Comparison of ENCODE assay signal across 7 cellular contexts in genomic region chr19:21835810-21836444, GRCh38. TPM values are rescaled to one million over a fixed set of nuclear protein-coding genes. Genes with fewer than 3 reads are reported as not detected.
A peak's percentile ranks its signal among the peaks of the same experiment; 100 is the strongest.
DNase-seq lines count a peak whose midpoint lies in the region; ATAC-seq and TF ChIP-seq lines count a peak whose summit lies in the region.

ZNF43 (minus strand) TSS chr19:21836182; CDS start chr19:21836038, 144 bp downstream.

- ATAC-seq in GM18519 (IDR thresholded peaks at IDR 0.05; ENCODE audit: low FRiP score, unreplicated experiment) (peak; percentile 87), HG03060 (IDR thresholded peaks at IDR 0.05; ENCODE audit: low read depth, unreplicated experiment) (peak; percentile 90)

- no peak for TF ChIP-seq CTCF in lower leg skin (IDR thresholded peaks at IDR 0.05)

- TF ChIP-seq POLR2A in lower leg skin (IDR thresholded peaks at IDR 0.05) = no peak

- DNase-seq in NCI-H510A (lab: John Stamatoyannopoulos, UW) (peak; percentile 86), ecto neural progenitor cell (ENCODE audit: low spot score) (peak; percentile 95), lower leg skin (ENCODE audit: low spot score in 2 of 2) (peak; percentile 98 to 99)
- DNase-seq in activated CD8-positive, alpha-beta memory T cell treated with anti-CD3 and anti-CD28 coated beads for 1 hour (ENCODE audit: extremely low read depth in 1 of 2, low read depth in 1 of 2) = peak; percentile 75 to 83
- DNase-seq in stimulated activated CD4-positive, alpha-beta T cell treated with anti-CD3 and anti-CD28 coated beads, Interleukin-4, amount 100 ng/mL, for 4 hours = peak; percentile 86 to 89

- WGBS in lower leg skin, 2 donors = 0 to 1% methylated on average over 18 of the region's 29 CpGs

- intact Hi-C loops in lower leg skin (cut with DNase I; ENCODE audit: low total_unique reads) = no loop called here

- H3K4me3 ChIP-seq in lower leg skin (ENCODE audit: low read depth, poor library complexity, severe bottlenecking) = peak within 1 kb of the TSS; percentile 53

RNA-seq across cellular contexts. Expression of gene ZNF43, which starts in this region (rescaled TPM):
- 10 to 100 TPM in 1 of 4 donors, 1 to 10 TPM in 3; 4.2 to 11.1 (median 8.8) TPM for total RNA-seq in lower leg skin

Comparison
In these comparisons a context has a peak if more than half of its experiments do, and no peak if none do; other contexts are left out.
1. Peak in every context shown above with its lines: DNase-seq, ATAC-seq and H3K4me3 ChIP-seq.